9 cellular contexts compared by ENCODE assay signal in genomic region chr16:48317614-48318013, GRCh38.
A peak's percentile ranks its signal among the peaks of the same experiment; 100 is the strongest.
DNase-seq lines count a peak whose midpoint lies in the region; ATAC-seq and TF ChIP-seq lines count a peak whose summit lies in the region.
"Had no signal": no experiment of that assay in that cellular context is flagged by ENCODE, and none has a peak within 500 bp of the region (broad histone marks: within the 10 kb centered on the region; RNA-seq: fewer than 3 reads in every experiment).

No MANE protein-coding gene starts in this region.

- H3K4me2 ChIP-seq in mammary epithelial cell (ENCODE audit: insufficient read depth, low read depth, low read length) = no peak overlapping the region

- H3K9me3 ChIP-seq in mammary epithelial cell (replicated peaks; ENCODE audit: insufficient read depth, low read length) = no peaks in the 10 kb centered on the region

- dilution Hi-C loops in mammary epithelial cell (cut with HindIII; ENCODE audit: low sequenced_read_pairs) = no loop called here

- no peak for TF ChIP-seq CTCF in mammary epithelial cell (conservative IDR thresholded peaks at IDR 0.05 in 1 of 2, IDR thresholded peaks at IDR 0.05 in 1 of 2; ENCODE audit: extremely low read depth in 1 of 2, insufficient read depth in 1 of 2, low read depth in 1 of 2, low read length in 2 of 2)

- peaks cover 13% of the 10 kb centered on the region for H3K9me3 Mint-ChIP-seq in activated CD4-positive, alpha-beta T cell treated with anti-CD3 and anti-CD28 coated beads, Interleukin-2, amount 10 ng/mL, durations not matched to agents 7 days and 5 days

- H3K79me2 ChIP-seq in mammary epithelial cell (ENCODE audit: insufficient read depth, low read length) = peaks cover 12% of the 10 kb centered on the region

- no peaks in the 10 kb centered on the region for H4K20me1 ChIP-seq in mammary epithelial cell (ENCODE audit: insufficient read depth, low read length)

- H3K27ac ChIP-seq in mammary epithelial cell (ENCODE audit: insufficient read depth, low read depth, low read length) = no peak overlapping the region

- H3K27me3 ChIP-seq in mammary epithelial cell (ENCODE audit: insufficient read depth, low read length) = no peaks in the 10 kb centered on the region

- no TSS peak for BruUV-seq in mammary epithelial cell (replicated peaks; lab: Mats Ljungman, UMichigan)

- in situ Hi-C loops in mammary epithelial cell (cut with MboI; ENCODE audit: low sequenced_read_pairs in 2 of 2) = no loop called here

- peaks cover 7% of the 10 kb centered on the region for H3K4me1 ChIP-seq in mammary epithelial cell (ENCODE audit: insufficient read depth, low read length)

- H3K36me3 ChIP-seq in mammary epithelial cell (ENCODE audit: insufficient read depth, low read length) = no peaks in the 10 kb centered on the region

- DNase-seq in activated CD4-positive, alpha-beta T cell treated with anti-CD3 and anti-CD28 coated beads, Interleukin-2, amount 10 ng/mL, durations not matched to agents 7 days and 5 days = no peak
- DNase-seq in activated CD4-positive, alpha-beta T cell treated with anti-CD3 and anti-CD28 coated beads, Interleukin-2, amount 50 U/mL, for 4 hours = no peak
- DNase-seq in NOMO-1 treated with dmso at 0.1 percent for 144 hours (lab: John Stamatoyannopoulos, UW; ENCODE audit: unreplicated experiment) = peak; percentile 48
- peak; percentile 48 for DNase-seq in mammary epithelial cell
- DNase-seq in skeletal muscle cell (ENCODE audit: low read depth) = peak; percentile 78
- DNase-seq in 8988T = no peak
- no peak for DNase-seq in activated CD8-positive, alpha-beta memory T cell treated with anti-CD3 and anti-CD28 coated beads for 24 hours
- DNase-seq: hippocampal formation had no signal

- H3K4me3 Mint-ChIP-seq in activated CD4-positive, alpha-beta T cell treated with anti-CD3 and anti-CD28 coated beads, Interleukin-2, amount 10 ng/mL, durations not matched to agents 7 days and 5 days = peak overlapping the region; percentile 57

- H3K4me3 ChIP-seq in mammary epithelial cell (replicated peaks in 1 of 3; ENCODE audit: insufficient read depth in 1 of 3, low read depth in 2 of 3, low read length in 3 of 3) (no peak overlapping the region), skeletal muscle cell (ENCODE audit: low read depth, low read length) (no peak overlapping the region)

- CTCF ChIA-PET in activated CD4-positive, alpha-beta T cell treated with anti-CD3 and anti-CD28 coated beads, Interleukin-2, amount 10 ng/mL, durations not matched to agents 7 days and 5 days (lab: Charles Lee) = interaction anchor here (0.8 to 2.2 kb wide), 4 partner anchors 27 to 306 kb away, joined by 3 to 7 read pairs (median 4); no protein-coding TSS in a partner anchor
- CTCF ChIA-PET in mammary epithelial cell (lab: Charles Lee; ENCODE audit: low non-redundant PET) = interaction anchor here (0.7 kb wide), 2 partner anchors 306 to 1289 kb away, joined by 4 read pairs; no protein-coding TSS in a partner anchor

- POLR2A ChIA-PET in activated CD4-positive, alpha-beta T cell treated with anti-CD3 and anti-CD28 coated beads, Interleukin-2, amount 10 ng/mL, durations not matched to agents 7 days and 5 days (lab: Charles Lee) = no interaction called here

- peaks cover 51% of the 10 kb centered on the region for H3K36me3 Mint-ChIP-seq in activated CD4-positive, alpha-beta T cell treated with anti-CD3 and anti-CD28 coated beads, Interleukin-2, amount 10 ng/mL, durations not matched to agents 7 days and 5 days (ENCODE audit: low read depth)

- peak overlapping the region; percentile 90 for H3K27ac Mint-ChIP-seq in activated CD4-positive, alpha-beta T cell treated with anti-CD3 and anti-CD28 coated beads, Interleukin-2, amount 10 ng/mL, durations not matched to agents 7 days and 5 days

- peaks cover 38% of the 10 kb centered on the region for H3K4me1 Mint-ChIP-seq in activated CD4-positive, alpha-beta T cell treated with anti-CD3 and anti-CD28 coated beads, Interleukin-2, amount 10 ng/mL, durations not matched to agents 7 days and 5 days

- intact Hi-C loops in mammary epithelial cell (cut with micrococcal nuclease) = no loop called here

- no peak overlapping the region for H2AFZ ChIP-seq in mammary epithelial cell (ENCODE audit: low read depth, low read length)

- H3K9ac ChIP-seq in mammary epithelial cell (ENCODE audit: insufficient read depth, low read length) = no peak overlapping the region

- no peaks in the 10 kb centered on the region for H3K27me3 Mint-ChIP-seq in activated CD4-positive, alpha-beta T cell treated with anti-CD3 and anti-CD28 coated beads, Interleukin-2, amount 10 ng/mL, durations not matched to agents 7 days and 5 days

- no peak for ATAC-seq in HG02763 (IDR thresholded peaks at IDR 0.05; ENCODE audit: unreplicated experiment)

Comparison
In these comparisons a context has a peak if more than half of its experiments do, and no peak if none do; other contexts are left out.
1. DNase-seq: peak in NOMO-1 treated with dmso at 0.1 percent for 144 hours (single experiment), mammary epithelial cell (single experiment) and skeletal muscle cell (single experiment); none in activated CD4-positive, alpha-beta T cell treated with anti-CD3 and anti-CD28 coated beads, Interleukin-2, amount 10 ng/mL, durations not matched to agents 7 days and 5 days (single experiment), activated CD4-positive, alpha-beta T cell treated with anti-CD3 and anti-CD28 coated beads, Interleukin-2, amount 50 U/mL, for 4 hours (0 of 2), 8988T (single experiment) and activated CD8-positive, alpha-beta memory T cell treated with anti-CD3 and anti-CD28 coated beads for 24 hours (single experiment).